11 cellular contexts compared by ENCODE assay signal in the genomic region with DNA sequence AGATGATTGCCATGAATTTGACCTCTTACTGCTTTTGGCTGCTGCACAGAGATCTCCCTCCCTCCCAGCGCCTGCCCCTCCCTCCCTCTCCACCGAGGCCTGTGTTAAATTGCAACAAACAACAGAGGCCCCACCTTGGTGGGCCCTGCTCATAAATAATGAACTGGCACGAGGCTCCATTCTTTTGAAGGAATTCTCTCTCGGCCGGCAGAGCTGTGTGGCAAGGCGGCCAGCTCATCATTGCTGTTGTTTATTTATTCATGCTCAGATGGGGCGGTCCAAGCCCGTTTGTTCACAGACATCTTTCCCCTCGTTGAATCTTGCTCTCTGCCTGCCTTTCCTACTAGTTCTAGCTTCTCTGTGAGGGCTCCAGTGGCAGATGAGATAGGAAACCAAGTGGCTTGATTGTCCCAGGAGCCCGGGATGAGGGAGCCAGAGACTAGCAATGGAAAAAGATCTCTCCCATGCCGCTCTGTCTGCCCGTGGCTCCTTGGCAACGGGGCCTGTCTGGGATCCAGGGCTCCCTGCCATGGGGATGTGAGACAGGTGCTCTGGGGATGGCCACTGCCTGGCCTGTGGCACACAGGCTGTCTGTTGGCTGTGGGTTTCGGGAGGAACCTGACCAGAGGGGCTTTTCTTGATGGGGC.
A peak's percentile ranks its signal among the peaks of the same experiment; 100 is the strongest.
DNase-seq lines count a peak whose midpoint lies in the region; ATAC-seq and TF ChIP-seq lines count a peak whose summit lies in the region.
"Had no signal": no experiment of that assay in that cellular context is flagged by ENCODE, and none has a peak within 500 bp of the region (broad histone marks: within the 10 kb centered on the region; RNA-seq: fewer than 3 reads in every experiment).

No MANE protein-coding gene starts in this region.

- H3K4me3 Mint-ChIP-seq in brain: peak overlapping the region in 4 of 5 experiments; percentile 1 to 73 (median 32)

- H3K4me3 ChIP-seq in BE2C (ENCODE audit: low read depth, low read length): no peak overlapping the region
- H3K4me3 ChIP-seq: ascending aorta had no signal

- ATAC-seq in GM19452 (IDR thresholded peaks at IDR 0.05; ENCODE audit: unreplicated experiment): no peak
- ATAC-seq: HCT116, sciatic nerve had no signal

- peaks cover 3% of the 10 kb centered on the region for H3K27me3 Mint-ChIP-seq in brain

- no peaks in the 10 kb centered on the region for H3K36me3 Mint-ChIP-seq in brain

- H3K4me1 Mint-ChIP-seq in brain: peaks cover 86% of the 10 kb centered on the region

- peak overlapping the region; percentile 79 to 98 (median 90) for H3K27ac Mint-ChIP-seq in brain

- no peaks in the 10 kb centered on the region for H3K9me3 ChIP-seq in BE2C
- H3K9me3 ChIP-seq: ascending aorta, Caco-2 had no signal

- TF ChIP-seq CTCF in brain (conservative IDR thresholded peaks at IDR 0.05) (no peak), BE2C (IDR thresholded peaks at IDR 0.05; ENCODE audit: low read depth, low read length) (no peak)

- H3K27me3 ChIP-seq in BE2C: no peaks in the 10 kb centered on the region
- H3K27me3 ChIP-seq: ascending aorta had no signal

- peaks cover 3% of the 10 kb centered on the region; the same call in 1 of the 2 replicates for H3K4me1 ChIP-seq in BE2C
- H3K4me1 ChIP-seq: ascending aorta, Caco-2 had no signal

- DNase-seq in EH (ENCODE audit: low read depth) (peak; percentile 37), NCI-H2029 (lab: John Stamatoyannopoulos, UW) (peak; percentile 67), myocyte (ENCODE audit: low read depth) (peak; percentile 5), BE2C (no peak), GM03348 (ENCODE audit: low spot score) (no peak)
- DNase-seq: Caco-2 had no signal

- H3K36me3 ChIP-seq in BE2C: no peaks in the 10 kb centered on the region
- H3K36me3 ChIP-seq: ascending aorta had no signal

- peaks cover 0 to 3% (median 0%) of the 10 kb centered on the region in 5 experiments for H3K9me3 Mint-ChIP-seq in brain

Comparison
In these comparisons a context has a peak if more than half of its experiments do, and no peak if none do; other contexts are left out.
1. DNase-seq: peak in EH (single experiment), NCI-H2029 (single experiment) and myocyte (single experiment); none in BE2C (single experiment) and GM03348 (single experiment).